In the genomic region with DNA sequence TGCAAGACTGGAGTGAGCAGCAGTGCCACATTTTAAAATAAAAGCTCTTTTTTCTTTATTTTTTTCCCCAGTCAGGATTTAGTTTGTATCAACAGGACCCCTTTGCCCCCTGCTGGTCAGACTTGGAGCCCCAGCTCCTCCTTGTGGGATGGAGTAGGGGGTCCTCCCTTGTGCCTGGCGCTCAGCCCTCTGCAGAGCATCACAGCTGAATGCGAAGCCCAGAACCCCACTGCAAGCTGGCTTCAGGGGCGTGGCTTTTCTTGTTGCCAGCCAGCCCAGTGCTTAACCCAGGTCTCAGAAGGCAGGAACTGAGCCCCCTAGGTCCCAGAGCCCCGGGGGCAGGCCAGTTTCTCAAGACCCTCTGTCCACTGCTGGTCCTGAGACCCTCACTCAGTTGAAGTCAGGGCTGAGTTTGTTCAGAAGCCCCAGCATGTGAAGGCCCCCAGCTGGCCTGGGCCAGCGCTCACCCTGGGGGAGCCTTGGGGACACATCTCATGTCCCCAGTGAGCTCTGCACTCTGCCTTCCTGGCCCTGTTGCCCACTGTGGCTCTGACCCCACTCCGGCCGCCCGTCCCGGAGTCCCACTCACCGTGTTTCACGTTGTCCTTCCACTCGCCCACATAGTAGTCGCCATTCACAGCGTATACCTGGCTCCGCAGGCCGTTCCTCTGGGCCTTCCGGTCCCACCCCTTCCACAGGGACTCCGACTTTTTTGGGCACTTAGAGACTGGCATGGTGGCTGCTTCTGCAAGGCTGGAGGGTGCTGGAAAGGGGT, we compare ENCODE assay signal across 9 cellular contexts. TPM values are rescaled to one million over a fixed set of nuclear protein-coding genes. Genes with fewer than 3 reads are reported as not detected.
DNase-seq lines count a peak whose midpoint lies in the region; ATAC-seq, FAIRE-seq and TF ChIP-seq lines count a peak whose summit lies in the region.
"Had no signal": no experiment of that assay in that cellular context is flagged by ENCODE, and none has a peak within 500 bp of the region (broad histone marks: within the 10 kb centered on the region; RNA-seq: fewer than 3 reads in every experiment).

No MANE protein-coding gene starts in this region.

- no peak overlapping the region; the same call in 1 of the 2 replicates for H2BK12ac ChIP-seq in H1 (ENCODE audit: low read depth, low read length)

- no peak overlapping the region for H3K27ac ChIP-seq in H1 (ENCODE audit: low read depth, low read length)
- H3K27ac ChIP-seq in prostate gland, result no peak overlapping the region

- H3K9ac ChIP-seq in H1 (replicated peaks in 1 of 4; ENCODE audit: extremely low read depth in 1 of 4, low read depth in 3 of 4, low read length in 3 of 4), result no peak overlapping the region

- ATAC-seq in HG03442 (IDR thresholded peaks at IDR 0.05; ENCODE audit: unreplicated experiment) (no peak), GM21381 (IDR thresholded peaks at IDR 0.05; ENCODE audit: unreplicated experiment) (no peak)
- ATAC-seq in stimulated activated naive B cell treated with anti-CD40 and anti-IgM and Interleukin-4, amounts not matched to agents 10 μg/mL and 1 μg/mL and 100 μg/mL, for 72 hours (replicated peaks), result no peak
- ATAC-seq: right cardiac atrium had no signal

- peak; percentile 52 to 62 (median 53) for TF ChIP-seq CTCF in H1 (IDR thresholded peaks at IDR 0.05; ENCODE audit: control extremely low read depth in 1 of 3, insufficient read depth in 1 of 3, low read depth in 1 of 3, low read length in 3 of 3)
- TF ChIP-seq CTCF in prostate gland (IDR thresholded peaks at IDR 0.05), result peak in 3 of 4 experiments; percentile 17 to 46 (median 35)

- TF ChIP-seq POLR2A in H1 (IDR thresholded peaks at IDR 0.05; ENCODE audit: control extremely low read depth in 1 of 2, low read depth in 2 of 2, low read length in 2 of 2) (no peak), prostate gland (IDR thresholded peaks at IDR 0.05) (no peak)

- no peak overlapping the region for H2BK5ac ChIP-seq in H1 (ENCODE audit: low read depth, low read length)

- H3K36me3 ChIP-seq in H1 (ENCODE audit: control insufficient read depth in 2 of 4, insufficient read depth in 4 of 4, low read length in 3 of 4) (no peaks in the 10 kb centered on the region), prostate gland (no peaks in the 10 kb centered on the region)

- H2BK15ac ChIP-seq in H1 (ENCODE audit: low read length), result no peak overlapping the region

- no peak overlapping the region for H3K14ac ChIP-seq in H1 (ENCODE audit: insufficient read length)

- intact Hi-C loops in prostate gland (cut with DNase I), result no loop called here

- no peak overlapping the region for H3K4ac ChIP-seq in H1 (replicated peaks; ENCODE audit: insufficient read length, low read depth, low read length)

- H3K27me3 Mint-ChIP-seq in stimulated activated naive B cell treated with anti-CD40 and anti-IgM and Interleukin-4, amounts not matched to agents 10 μg/mL and 1 μg/mL and 100 μg/mL, for 72 hours, result no peaks in the 10 kb centered on the region

- POLR2A ChIA-PET in H1 (lab: Charles Lee; ENCODE audit: partially characterized antibody), result interaction anchor here (0.6 to 6.1 kb wide), 18 partner anchors 9 to 317 kb away, joined by 3 to 29 read pairs (median 4); partner anchors contain the start of genes KDM2B and ORAI1

- H3K9me3 ChIP-seq in H1 (ENCODE audit: insufficient read depth in 2 of 2, low read depth in 1 of 2, low read length in 1 of 2) (no peaks in the 10 kb centered on the region), prostate gland (no peaks in the 10 kb centered on the region)

- no peak overlapping the region for H4K91ac ChIP-seq in H1 (replicated peaks; ENCODE audit: insufficient read length, low read length)

- peaks cover 10 to 28% of the 10 kb centered on the region in 2 donors for H3K36me3 Mint-ChIP-seq in stimulated activated naive B cell treated with anti-CD40 and anti-IgM and Interleukin-4, amounts not matched to agents 10 μg/mL and 1 μg/mL and 100 μg/mL, for 72 hours

- no peak overlapping the region for H3K4me3 Mint-ChIP-seq in stimulated activated naive B cell treated with anti-CD40 and anti-IgM and Interleukin-4, amounts not matched to agents 10 μg/mL and 1 μg/mL and 100 μg/mL, for 72 hours

- no peak overlapping the region for H3K27ac Mint-ChIP-seq in stimulated activated naive B cell treated with anti-CD40 and anti-IgM and Interleukin-4, amounts not matched to agents 10 μg/mL and 1 μg/mL and 100 μg/mL, for 72 hours

- no peaks in the 10 kb centered on the region for H3K79me2 ChIP-seq in H1 (ENCODE audit: control insufficient read depth in 1 of 2, insufficient read depth in 2 of 2, low read length in 2 of 2)

- no peak for TF ChIP-seq EP300 in H1 (IDR thresholded peaks at IDR 0.05; ENCODE audit: borderline replicate concordance in 1 of 2, low read depth in 2 of 2, low read length in 2 of 2)

- H4K5ac ChIP-seq in H1 (ENCODE audit: insufficient read length, low read depth, low read length), result no peak overlapping the region

- H3K4me3 ChIP-seq in H1 (ENCODE audit: extremely low read depth in 1 of 4, insufficient read depth in 2 of 4, low read depth in 3 of 4, low read length in 4 of 4), result no peak overlapping the region
- no peak overlapping the region for H3K4me3 ChIP-seq in prostate gland

- 0 out of 4 replicates have a peak overlapping the region, but pooled peaks of 1 of the 2 experiments have one; percentile 33 for H3K4me2 ChIP-seq in H1 (ENCODE audit: insufficient read depth in 1 of 2, low read depth in 2 of 2, low read length in 2 of 2)

- H3K4me1 Mint-ChIP-seq in stimulated activated naive B cell treated with anti-CD40 and anti-IgM and Interleukin-4, amounts not matched to agents 10 μg/mL and 1 μg/mL and 100 μg/mL, for 72 hours, result peaks cover 28 to 54% of the 10 kb centered on the region in 2 donors

- H4K20me1 ChIP-seq in H1 (replicated peaks in 1 of 2; ENCODE audit: control insufficient read depth in 1 of 2, insufficient read depth in 2 of 2, low read length in 2 of 2), result no peaks in the 10 kb centered on the region

- H2AK5ac ChIP-seq in H1 (ENCODE audit: low read depth, low read length), result no peak overlapping the region

- H2AFZ ChIP-seq in H1 (ENCODE audit: low read length), result no peak overlapping the region

- TF ChIP-seq RAD21 in H1 (IDR thresholded peaks at IDR 0.05 in 1 of 2, conservative IDR thresholded peaks at IDR 0.05 in 1 of 2; ENCODE audit: low read depth in 2 of 2, low read length in 2 of 2), result peak; percentile 52 to 70

- DNase-seq in COLO668 (lab: John Stamatoyannopoulos, UW; ENCODE audit: unreplicated experiment) (peak; percentile 34), KBM-7 (peak; percentile 57), H1 (ENCODE audit: low read depth in 1 of 2, low spot score in 2 of 2) (peak in 1 of 2 experiments; percentile 80), prostate gland (ENCODE audit: low spot score) (no peak)
- peak; percentile 64 to 70 for DNase-seq in activated CD4-positive, alpha-beta T cell treated with anti-CD3 and anti-CD28 coated beads, Interleukin-2, amount 50 U/mL, for 48 hours
- no peak for DNase-seq in stimulated activated naive B cell treated with anti-CD40 and anti-IgM and Interleukin-4, amounts not matched to agents 10 μg/mL and 1 μg/mL and 100 μg/mL, for 72 hours

- in situ Hi-C loops in KBM-7 (cut with MboI; ENCODE audit: low pct_unique_long_range_greater_than_20kb, low sequenced_read_pairs), result no loop called here

- peak overlapping the region; percentile 19; the same call in 1 of the 2 replicates for H3K18ac ChIP-seq in H1 (ENCODE audit: extremely low read depth, low read length)

- H3K56ac ChIP-seq in H1 (replicated peaks; ENCODE audit: insufficient read length, low read depth, low read length), result no peak overlapping the region

- H3K79me1 ChIP-seq in H1 (ENCODE audit: low read depth, low read length), result no peaks in the 10 kb centered on the region; the same call in 1 of the 2 replicates

- no peak overlapping the region for H3K23ac ChIP-seq in H1 (ENCODE audit: insufficient read length)

- FAIRE-seq in H1 (lab: Jason Lieb, UNC), result no peak

- H4K8ac ChIP-seq in H1 (ENCODE audit: extremely low read depth, insufficient read depth, low read length), result peak overlapping the region; percentile 45; the same call in 1 of the 2 replicates

- WGBS in H1 (ENCODE audit: extremely low coverage in 1 of 2, insufficient coverage in 1 of 2, insufficient read length in 1 of 2, insufficient replicate concordance in 2 of 2, low coverage in 1 of 2, low lambda C conversion rate in 2 of 2, missing lambda C conversion rate in 1 of 2), 2 experiments, result 88% methylated on average over 18 of the region's 18 CpGs; no CpG with 5 or more reads in 1 of the 2 experiments
- 79% methylated on average over 18 of the region's 18 CpGs for WGBS in prostate gland

- H2BK20ac ChIP-seq in H1 (ENCODE audit: low read length), result no peak overlapping the region

- H3K23me2 ChIP-seq in H1 (ENCODE audit: low read depth, low read length), result peaks cover 3% of the 10 kb centered on the region; the same call in 1 of the 2 replicates

- H3K4me1 ChIP-seq in H1 (replicated peaks in 1 of 4; ENCODE audit: control insufficient read depth in 3 of 4, insufficient read depth in 4 of 4, low read length in 3 of 4) (peaks cover 0 to 18% (median 7%) of the 10 kb centered on the region in 4 experiments; a peak in 6 of 7 replicates), prostate gland (replicated peaks) (no peaks in the 10 kb centered on the region)

- no peak overlapping the region for H2BK120ac ChIP-seq in H1 (replicated peaks; ENCODE audit: low read depth, low read length)

- peaks cover 0 to 1% of the 10 kb centered on the region in 2 donors for H3K9me3 Mint-ChIP-seq in stimulated activated naive B cell treated with anti-CD40 and anti-IgM and Interleukin-4, amounts not matched to agents 10 μg/mL and 1 μg/mL and 100 μg/mL, for 72 hours

- CTCF ChIA-PET in H1 (lab: Charles Lee; ENCODE audit: partially characterized antibody), result interaction anchor here (0.6 to 7.9 kb wide), 48 partner anchors 12 to 975 kb away, joined by 3 to 52 read pairs (median 4); partner anchors contain the start of genes KDM2B and ORAI1

- H3K27me3 ChIP-seq in H1 (replicated peaks in 1 of 4; ENCODE audit: control insufficient read depth in 3 of 4, extremely low read depth in 1 of 4, insufficient read depth in 3 of 4, low read length in 3 of 4) (no peaks in the 10 kb centered on the region), prostate gland (replicated peaks; ENCODE audit: insufficient read depth) (no peaks in the 10 kb centered on the region)

RNA-seq across cellular contexts. Expression of gene MORN3, which starts 0.5 kb away (rescaled TPM):
- total RNA-seq in H1 (2021; fragmentation: NEBNext Ultra II Directional; extraction: Animal tissue kit (Norgen Biotek cat#: 25700)), result 0.34 and 0.93 TPM in 2 replicates
- 0.22 and 0.39 TPM in 2 replicates for polyA plus RNA-seq in H1 (2011; rRNA removed)
- 0.87 TPM for polyA plus RNA-seq in H1 (2011; cell fraction: cytosol; rRNA removed)
- polyA plus RNA-seq in H1 (2011; cell fraction: nucleus; rRNA removed), result 0.20 TPM
- 0.51 to 0.70 TPM (median 0.66 TPM) in 4 replicates for polyA plus RNA-seq in H1 (2012, experiment 1 of 2)
- polyA plus RNA-seq in H1 (2012, experiment 2 of 2), result 0.18 TPM
- 0.47 TPM for polyA plus RNA-seq in H1 (2013, experiment 1 of 2)
- polyA plus RNA-seq in H1 (2013, experiment 2 of 2), result 0.61 TPM
- polyA minus RNA-seq in H1 (2011; rRNA and poly(A)+ RNA removed), result 0.10 and 0.44 TPM in 2 replicates
- polyA minus RNA-seq in H1 (2011; cell fraction: cytosol; rRNA and poly(A)+ RNA removed), result not detected
- polyA minus RNA-seq in H1 (2011; cell fraction: nucleus; rRNA and poly(A)+ RNA removed), result not detected
- total RNA-seq in prostate gland, result 1 to 10 TPM in 1 of 2 donors, not detected in 1; 1.5 TPM

RNA-seq across cellular contexts. Expression of gene ORAI1, which starts 42.6 kb away (rescaled TPM):
- 28.4 and 29.9 TPM in 2 replicates for total RNA-seq in H1 (2021; fragmentation: NEBNext Ultra II Directional; extraction: Animal tissue kit (Norgen Biotek cat#: 25700))
- polyA plus RNA-seq in H1 (2011; rRNA removed), result 71.5 and 101 TPM in 2 replicates
- polyA plus RNA-seq in H1 (2011; cell fraction: cytosol; rRNA removed), result 41.8 TPM
- 39.3 TPM for polyA plus RNA-seq in H1 (2011; cell fraction: nucleus; rRNA removed)
- 16.2 to 31.6 TPM (median 27.3 TPM) in 4 replicates for polyA plus RNA-seq in H1 (2012, experiment 1 of 2)
- polyA plus RNA-seq in H1 (2012, experiment 2 of 2), result 24.8 TPM
- 27.2 TPM for polyA plus RNA-seq in H1 (2013, experiment 1 of 2)
- polyA plus RNA-seq in H1 (2013, experiment 2 of 2), result 31.4 TPM
- polyA minus RNA-seq in H1 (2011; rRNA and poly(A)+ RNA removed), result 21.6 and 29.6 TPM in 2 replicates
- 46.5 TPM for polyA minus RNA-seq in H1 (2011; cell fraction: cytosol; rRNA and poly(A)+ RNA removed)
- 26.7 TPM for polyA minus RNA-seq in H1 (2011; cell fraction: nucleus; rRNA and poly(A)+ RNA removed)
- total RNA-seq in prostate gland, result 10 to 100 TPM in 1 of 2 donors, 1 to 10 TPM in 1; 5.5 to 71.1 TPM

RNA-seq across cellular contexts. Expression of gene TMEM120B, which starts 43.6 kb away (rescaled TPM):
- 26.0 and 29.1 TPM in 2 replicates for total RNA-seq in H1 (2021; fragmentation: NEBNext Ultra II Directional; extraction: Animal tissue kit (Norgen Biotek cat#: 25700))
- polyA plus RNA-seq in H1 (2011; rRNA removed), result 22.0 and 31.2 TPM in 2 replicates
- 21.3 TPM for polyA plus RNA-seq in H1 (2011; cell fraction: cytosol; rRNA removed)
- 90.2 TPM for polyA plus RNA-seq in H1 (2011; cell fraction: nucleus; rRNA removed)
- polyA plus RNA-seq in H1 (2012, experiment 1 of 2), result 15.8 to 21.0 TPM (median 18.0 TPM) in 4 replicates
- polyA plus RNA-seq in H1 (2012, experiment 2 of 2), result 11.9 TPM
- 31.3 TPM for polyA plus RNA-seq in H1 (2013, experiment 1 of 2)
- 29.9 TPM for polyA plus RNA-seq in H1 (2013, experiment 2 of 2)
- polyA minus RNA-seq in H1 (2011; rRNA and poly(A)+ RNA removed), result 35.4 and 36.4 TPM in 2 replicates
- 16.7 TPM for polyA minus RNA-seq in H1 (2011; cell fraction: cytosol; rRNA and poly(A)+ RNA removed)
- polyA minus RNA-seq in H1 (2011; cell fraction: nucleus; rRNA and poly(A)+ RNA removed), result 25.9 TPM
- 10 to 100 TPM in 1 of 2 donors, 1 to 10 TPM in 1; 9.5 to 12.2 TPM for total RNA-seq in prostate gland

Comparison
In these comparisons a context has a peak if more than half of its experiments do, and no peak if none do; other contexts are left out.
1. DNase-seq: peak in COLO668 (single experiment), KBM-7 (single experiment) and activated CD4-positive, alpha-beta T cell treated with anti-CD3 and anti-CD28 coated beads, Interleukin-2, amount 50 U/mL, for 48 hours (2 of 2); none in prostate gland (single experiment) and stimulated activated naive B cell treated with anti-CD40 and anti-IgM and Interleukin-4, amounts not matched to agents 10 μg/mL and 1 μg/mL and 100 μg/mL, for 72 hours (single experiment).